In the genomic region with DNA sequence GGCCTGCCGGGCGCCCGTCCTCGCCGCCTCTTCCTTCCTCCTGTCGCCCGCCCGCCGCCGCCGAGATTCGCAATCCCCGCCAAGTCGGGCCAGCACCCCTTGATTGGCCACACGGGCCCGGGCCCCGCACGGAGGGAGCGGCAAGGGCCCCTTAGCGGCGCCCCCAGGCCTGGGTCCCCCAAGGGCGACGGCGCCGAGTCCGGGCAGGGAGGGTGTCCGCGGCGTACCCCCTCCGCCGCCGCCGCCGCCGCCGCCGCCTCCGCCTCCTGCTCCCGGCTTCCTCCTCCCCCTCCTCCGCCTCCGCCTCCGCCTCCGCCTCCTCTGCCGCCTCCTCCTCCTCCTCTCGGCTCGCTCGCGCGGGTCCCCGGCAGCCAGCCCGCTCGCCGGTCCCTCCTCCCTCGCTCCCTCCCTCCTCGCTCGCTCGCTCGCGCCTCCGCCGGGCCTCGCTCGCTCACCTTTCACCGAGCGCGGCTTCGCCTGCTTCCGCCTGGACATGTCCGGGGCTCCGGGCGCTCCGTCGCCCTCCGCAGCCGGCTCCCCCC, we compare ENCODE assay signal across 8 cellular contexts. TPM values are rescaled to one million over a fixed set of nuclear protein-coding genes. Genes with fewer than 3 reads are reported as not detected.
DNase-seq lines count a peak whose midpoint lies in the region; ATAC-seq and TF ChIP-seq lines count a peak whose summit lies in the region.

No MANE protein-coding gene starts in this region.

- DNase-seq in ACHN (peak; percentile 87), activated T-helper 1 cell treated with Interleukin-2 at 50 U/mL for 16 hours (ENCODE audit: low read depth) (peak; percentile 41), fibroblast of gingiva (ENCODE audit: low read depth) (peak; percentile 81), myocyte (ENCODE audit: low read depth) (peak; percentile 68)

- H3K4me2 ChIP-seq in OCI-LY1 (ENCODE audit: low read length): peak overlapping the region; percentile 73

- 0 out of 2 replicates have a peak, but pooled peaks cover 20% of the 10 kb centered on the region for H3K27me3 ChIP-seq in OCI-LY1 (ENCODE audit: insufficient read depth, low read length)
- no peaks in the 10 kb centered on the region for H3K27me3 ChIP-seq in subcutaneous abdominal adipose tissue (ENCODE audit: control insufficient read depth in 5 of 5, insufficient read depth in 4 of 5, low read length in 5 of 5)

- H4K20me1 ChIP-seq in OCI-LY1 (ENCODE audit: insufficient read depth, low read length): no peaks in the 10 kb centered on the region

- H2AFZ ChIP-seq in OCI-LY1 (ENCODE audit: low read length): no peak overlapping the region

- H3K79me2 ChIP-seq in OCI-LY1 (ENCODE audit: insufficient read depth, low read length): no peaks in the 10 kb centered on the region

- no peaks in the 10 kb centered on the region for H3K9me3 ChIP-seq in OCI-LY1 (ENCODE audit: low read length)
- no peaks in the 10 kb centered on the region for H3K9me3 ChIP-seq in subcutaneous abdominal adipose tissue (ENCODE audit: control insufficient read depth in 5 of 5, low read length in 5 of 5)

- no peak for TF ChIP-seq CTCF in OCI-LY1 (IDR thresholded peaks at IDR 0.05; ENCODE audit: low read length)

- no peaks in the 10 kb centered on the region for H3F3A ChIP-seq in OCI-LY1 (ENCODE audit: insufficient read depth, low read length)

- H3K27ac ChIP-seq in OCI-LY1 (ENCODE audit: low read depth, low read length, poor library complexity, severe bottlenecking): no peak overlapping the region
- H3K27ac ChIP-seq in subcutaneous abdominal adipose tissue (ENCODE audit: low read depth, low read length): peak overlapping the region; percentile 67

- peak overlapping the region; percentile 67; the same call in 1 of the 2 replicates for H3K9ac ChIP-seq in OCI-LY1 (ENCODE audit: low read length)
- H3K9ac ChIP-seq in subcutaneous abdominal adipose tissue (ENCODE audit: low read length in 5 of 5): peak overlapping the region in 2 of 5 donors; percentile 51 to 68

- in situ Hi-C loops in ACHN (cut with HindIII; ENCODE audit: low pct_ligation_motif_present, low pct_unique_long_range_greater_than_20kb, low sequenced_read_pairs): no loop called here

- H3K36me3 ChIP-seq in OCI-LY1 (ENCODE audit: insufficient read depth, low read length): no peaks in the 10 kb centered on the region
- H3K36me3 ChIP-seq in subcutaneous abdominal adipose tissue (ENCODE audit: control insufficient read depth in 5 of 5, insufficient read depth in 5 of 5, low read length in 5 of 5): no peaks in the 10 kb centered on the region

- ATAC-seq in GM19043 (IDR thresholded peaks at IDR 0.05; ENCODE audit: low read depth, unreplicated experiment) (peak; percentile 72), HG03432 (IDR thresholded peaks at IDR 0.05; ENCODE audit: unreplicated experiment) (peak; percentile 70)

- H3K9me2 ChIP-seq in OCI-LY1 (ENCODE audit: low read depth, low read length): no peaks in the 10 kb centered on the region

- peaks cover 6% of the 10 kb centered on the region for H3K4me1 ChIP-seq in OCI-LY1 (ENCODE audit: insufficient read depth, low read length, severe bottlenecking)
- peaks cover 3 to 68% (median 58%) of the 10 kb centered on the region in 5 donors for H3K4me1 ChIP-seq in subcutaneous abdominal adipose tissue (ENCODE audit: control insufficient read depth in 5 of 5, insufficient read depth in 5 of 5, low read length in 5 of 5)

- H3K4me3 ChIP-seq in OCI-LY1 (ENCODE audit: low read depth, low read length, poor library complexity, severe bottlenecking): peak overlapping the region; percentile 66
- peak overlapping the region in 4 of 5 donors; percentile 59 to 73 (median 67) for H3K4me3 ChIP-seq in subcutaneous abdominal adipose tissue (ENCODE audit: low read depth in 1 of 5, low read length in 5 of 5)

RNA-seq across cellular contexts. Expression of a gene that starts 0.6 kb away (rescaled TPM):
- total RNA-seq in myocyte: 0.21 and 1.4 TPM in 2 replicates
- 0.18 TPM for polyA plus RNA-seq in myocyte (2012)
